ENCODE assay signal across 28 cellular contexts in the genomic region with DNA sequence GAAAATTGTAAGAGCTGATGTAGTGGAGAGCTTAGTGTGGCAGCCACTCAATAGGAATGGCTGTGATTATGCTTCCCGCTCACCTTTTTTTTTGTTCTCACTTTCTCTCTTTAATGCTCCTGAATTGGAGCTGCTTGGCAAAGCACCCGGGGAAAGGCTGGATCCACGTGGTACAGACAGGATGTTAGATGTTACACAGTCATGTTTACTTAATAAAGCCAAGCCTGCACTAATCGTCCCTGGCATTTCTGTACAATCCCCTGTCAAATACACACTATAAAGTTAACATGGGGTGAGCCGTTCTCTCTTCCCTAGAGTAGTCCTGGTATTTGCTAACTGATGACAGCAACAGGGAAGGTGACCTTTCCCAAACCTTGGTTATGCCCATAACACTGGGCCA.
A peak's percentile ranks its signal among the peaks of the same experiment; 100 is the strongest.
DNase-seq lines count a peak whose midpoint lies in the region; ATAC-seq, FAIRE-seq and TF ChIP-seq lines count a peak whose summit lies in the region.
"Had no signal": no experiment of that assay in that cellular context is flagged by ENCODE, and none has a peak within 500 bp of the region (broad histone marks: within the 10 kb centered on the region; RNA-seq: fewer than 3 reads in every experiment).

No MANE protein-coding gene starts in this region.

- ATAC-seq in HG02759 (IDR thresholded peaks at IDR 0.05; ENCODE audit: unreplicated experiment) (no peak), GM19452 (IDR thresholded peaks at IDR 0.05; ENCODE audit: unreplicated experiment) (no peak)
- ATAC-seq: activated CD8-positive, alpha-beta T cell treated with anti-CD3 and anti-CD28 coated beads for 36 hours; activated naive CD4-positive, alpha-beta T cell treated with anti-CD3 and anti-CD28 coated beads, Interleukin-2, amount 50 U/mL, for 72 hours; activated T-helper 17 cell treated with anti-CD3 and anti-CD28 coated beads, Interleukin-2, amount 50 U/mL, for 72 hours; effector memory CD8-positive, alpha-beta T cell; foreskin keratinocyte; lower lobe of right lung; natural killer cell had no signal

- WGBS in GM23248 (ENCODE audit: low coverage in 1 of 2, low lambda C conversion rate in 2 of 2, missing lambda C conversion rate in 2 of 2), 2 experiments: 40 to 49% methylated on average over 5 of the region's 5 CpGs

- H3K4me1 ChIP-seq in GM23248 (ENCODE audit: insufficient read depth): no peaks in the 10 kb centered on the region
- H3K4me1 ChIP-seq: foreskin keratinocyte, lower lobe of right lung, transverse colon had no signal

- no peaks in the 10 kb centered on the region; the same call in 1 of the 2 replicates for H3K36me3 ChIP-seq in GM23248 (ENCODE audit: low read depth)
- H3K36me3 ChIP-seq: heart right ventricle, lower lobe of right lung, stomach, transverse colon had no signal

- no peak overlapping the region for H3K9ac ChIP-seq in GM23248

- no peaks in the 10 kb centered on the region for H3K9me3 ChIP-seq in GM23248 (ENCODE audit: low read depth)
- H3K9me3 ChIP-seq: heart right ventricle, lower lobe of right lung, stomach, transverse colon had no signal

- H3K4me3 ChIP-seq in GM23248 (no peak overlapping the region), fibroblast of the aortic adventitia (ENCODE audit: low read depth, low read length) (no peak overlapping the region)
- H3K4me3 ChIP-seq: coronary artery, heart right ventricle, lower lobe of right lung, stomach, transverse colon had no signal

- no peaks in the 10 kb centered on the region for H3K9me2 ChIP-seq in GM23248 (ENCODE audit: insufficient read depth)

- TF ChIP-seq CTCF in fibroblast of the aortic adventitia (IDR thresholded peaks at IDR 0.05; ENCODE audit: insufficient read depth, low read length) (no peak), D721Med (IDR thresholded peaks at IDR 0.05; ENCODE audit: insufficient read depth, missing control alignments) (no peak)

- FAIRE-seq in D721Med (lab: Jason Lieb, UNC): no peak
- FAIRE-seq: GM12892 had no signal

- H3K27ac ChIP-seq in GM23248: no peak overlapping the region
- H3K27ac ChIP-seq: coronary artery, foreskin keratinocyte, heart right ventricle, lower lobe of right lung, stomach, transverse colon had no signal

- H3K4me2 ChIP-seq in GM23248 (ENCODE audit: unreplicated experiment): no peak overlapping the region

- H3F3A ChIP-seq in GM23248 (ENCODE audit: insufficient read depth): no peaks in the 10 kb centered on the region

- no peaks in the 10 kb centered on the region for H3K79me2 ChIP-seq in GM23248 (ENCODE audit: insufficient read depth)

- no peaks in the 10 kb centered on the region for H3K27me3 ChIP-seq in GM23248 (replicated peaks; ENCODE audit: insufficient read depth)
- H3K27me3 ChIP-seq: foreskin keratinocyte, heart right ventricle, stomach, transverse colon had no signal

- DNase-seq in Ammon's horn (ENCODE audit: low spot score): peak; percentile 35
- DNase-seq in GM23248: peak; percentile 33
- DNase-seq in NCI-H526 treated with DMSO at 0.1 percent for 48 hours (lab: John Stamatoyannopoulos, UW): peak; percentile 59
- DNase-seq in fibroblast of the aortic adventitia (ENCODE audit: low read depth): peak; percentile 27
- no peak for DNase-seq in D721Med (ENCODE audit: insufficient read length, low spot score)
- no peak for DNase-seq in activated gamma-delta T cell treated with Interleukin-2 at 50 U/mL for 16 hours
- DNase-seq: activated CD4-positive, alpha-beta T cell treated with anti-CD3 and anti-CD28 coated beads for 1 hour; activated CD8-positive, alpha-beta T cell treated with anti-CD3 and anti-CD28 coated beads for 36 hours; anterior cingulate cortex; C1 segment of cervical spinal cord; effector memory CD8-positive, alpha-beta T cell; erythroblast; foreskin keratinocyte; H9; heart right ventricle; kidney glomerular epithelial cell; lower lobe of right lung; natural killer cell; NCI-H1436; occipital lobe; stomach; transverse colon had no signal

- no peak overlapping the region for H2AFZ ChIP-seq in GM23248

- H4K20me1 ChIP-seq in GM23248 (ENCODE audit: insufficient read depth): no peaks in the 10 kb centered on the region

- in situ Hi-C loops in GM23248 (cut with MboI): no loop called here

Comparison
In these comparisons a context has a peak if more than half of its experiments do, and no peak if none do; other contexts are left out.
1. DNase-seq: peak in Ammon's horn (single experiment), GM23248 (single experiment), NCI-H526 treated with DMSO at 0.1 percent for 48 hours (single experiment) and fibroblast of the aortic adventitia (single experiment); none in D721Med (single experiment) and activated gamma-delta T cell treated with Interleukin-2 at 50 U/mL for 16 hours (single experiment).